Comparison of ENCODE assay signal across 34 cellular contexts in genomic region chr14:93917141-93917540, GRCh38. TPM values are rescaled to one million over a fixed set of nuclear protein-coding genes. Genes with fewer than 3 reads are reported as not detected.
"Had no signal": no experiment of that assay in that cellular context is flagged by ENCODE, and none has a peak within 500 bp of the region (broad histone marks: within the 10 kb centered on the region; RNA-seq: fewer than 3 reads in every experiment).

No MANE protein-coding gene starts in this region.

- H3K4me3 ChIP-seq: pancreas, psoas muscle, skin epidermis, suprapubic skin, testis, tibial artery, transverse colon, upper lobe of right lung, vagina had no signal

- DNase-seq: naive B cell; naive thymus-derived CD8-positive, alpha-beta T cell; nephron progenitor cell; nucleus accumbens; pancreas; right cardiac atrium; stimulated activated CD4-positive, alpha-beta T cell treated with anti-CD3 and anti-CD28 coated beads, Interleukin-15, amount 100 ng/mL, for 24 hours; stimulated activated CD4-positive, alpha-beta T cell treated with anti-CD3 and anti-CD28 coated beads, Interleukin-2, amount 100 ng/mL, for 24 hours; stimulated activated CD4-positive, alpha-beta T cell treated with anti-CD3 and anti-CD28 coated beads, Interleukin-2, amount 100 ng/mL, for 48 hours; stimulated activated CD4-positive, alpha-beta T cell treated with anti-CD3 and anti-CD28 coated beads, Interleukin-4, amount 100 ng/mL, for 24 hours; stimulated activated naive B cell treated with anti-CD40 and anti-IgM and Interleukin-4, amounts not matched to agents 10 μg/mL and 1 μg/mL and 100 μg/mL, for 72 hours; stimulated activated naive CD4-positive, alpha-beta T cell treated with Interleukin-2 at 50 U/mL for 16 hours; substantia nigra; testis; tibial artery; transverse colon; upper lobe of right lung had no signal

- H3K4me3 Mint-ChIP-seq: naive B cell; naive thymus-derived CD8-positive, alpha-beta T cell; natural killer cell treated with Interleukin-12 subunit alpha and Interleukin-12 subunit beta and Interleukin-15 and Interleukin-18, amount 100 ng/mL, for 72 hours; nephron progenitor cell; neural crest cell; stimulated activated effector memory CD8-positive, alpha-beta T cell treated with anti-CD3 and anti-CD28 coated beads, Interleukin-12 subunit alpha, Interleukin-12 subunit beta, amount 100 ng/mL, for 72 hours; stimulated activated naive B cell treated with anti-CD40 and anti-IgM and Interleukin-4, amounts not matched to agents 10 μg/mL and 1 μg/mL and 100 μg/mL, for 72 hours; stimulated activated naive CD8-positive, alpha-beta T cell treated with anti-CD3 and anti-CD28 coated beads, Interleukin-15, Interleukin-2, amounts not matched to agents 100 ng/mL and 50 ng/mL, for 24 hours; type B pancreatic cell had no signal

- H3K9me3 ChIP-seq: neutrophil, pancreas, psoas muscle, suprapubic skin, testis, transverse colon, upper lobe of right lung, vagina had no signal

- H3K9me3 Mint-ChIP-seq: stimulated activated effector memory CD8-positive, alpha-beta T cell treated with anti-CD3 and anti-CD28 coated beads, Interleukin-12 subunit alpha, Interleukin-12 subunit beta, amount 100 ng/mL, for 72 hours; type B pancreatic cell had no signal

- FAIRE-seq: pancreas, urothelium cell line had no signal

- H3K4me1 ChIP-seq: pancreas, psoas muscle, testis, tibial artery, transverse colon, upper lobe of right lung, vagina had no signal

- ATAC-seq: naive thymus-derived CD8-positive, alpha-beta T cell; natural killer cell treated with Interleukin-12 subunit alpha and Interleukin-12 subunit beta and Interleukin-15 and Interleukin-18, amount 100 ng/mL, for 72 hours; right cardiac atrium; sciatic nerve; stimulated activated effector memory CD8-positive, alpha-beta T cell treated with anti-CD3 and anti-CD28 coated beads, Interleukin-12 subunit alpha, Interleukin-12 subunit beta, amount 100 ng/mL, for 72 hours; stimulated activated naive B cell treated with anti-CD40 and anti-IgM and Interleukin-4, amounts not matched to agents 10 μg/mL and 1 μg/mL and 100 μg/mL, for 72 hours had no signal

- H3K27ac Mint-ChIP-seq: naive B cell; naive thymus-derived CD8-positive, alpha-beta T cell; natural killer cell treated with Interleukin-12 subunit alpha and Interleukin-12 subunit beta and Interleukin-15 and Interleukin-18, amount 100 ng/mL, for 72 hours; nephron progenitor cell; progenitor cell of endocrine pancreas; stimulated activated effector memory CD8-positive, alpha-beta T cell treated with anti-CD3 and anti-CD28 coated beads, Interleukin-12 subunit alpha, Interleukin-12 subunit beta, amount 100 ng/mL, for 72 hours; stimulated activated naive B cell treated with anti-CD40 and anti-IgM and Interleukin-4, amounts not matched to agents 10 μg/mL and 1 μg/mL and 100 μg/mL, for 72 hours; stimulated activated naive CD8-positive, alpha-beta T cell treated with anti-CD3 and anti-CD28 coated beads, Interleukin-15, Interleukin-2, amounts not matched to agents 100 ng/mL and 50 ng/mL, for 24 hours; type B pancreatic cell had no signal

- H3K27me3 ChIP-seq: neutrophil, pancreas, testis, transverse colon, upper lobe of right lung, vagina had no signal

- H3K36me3 Mint-ChIP-seq: stimulated activated effector memory CD8-positive, alpha-beta T cell treated with anti-CD3 and anti-CD28 coated beads, Interleukin-12 subunit alpha, Interleukin-12 subunit beta, amount 100 ng/mL, for 72 hours; stimulated activated naive B cell treated with anti-CD40 and anti-IgM and Interleukin-4, amounts not matched to agents 10 μg/mL and 1 μg/mL and 100 μg/mL, for 72 hours; type B pancreatic cell had no signal

- H3K27ac ChIP-seq: neutrophil, pancreas, psoas muscle, skin epidermis, suprapubic skin, testis, tibial artery, transverse colon, upper lobe of right lung, vagina had no signal

- H3K4me1 Mint-ChIP-seq: naive B cell; naive thymus-derived CD8-positive, alpha-beta T cell; nephron progenitor cell; neural crest cell; stimulated activated effector memory CD8-positive, alpha-beta T cell treated with anti-CD3 and anti-CD28 coated beads, Interleukin-12 subunit alpha, Interleukin-12 subunit beta, amount 100 ng/mL, for 72 hours; stimulated activated naive B cell treated with anti-CD40 and anti-IgM and Interleukin-4, amounts not matched to agents 10 μg/mL and 1 μg/mL and 100 μg/mL, for 72 hours had no signal

- H3K36me3 ChIP-seq: neutrophil, pancreas, suprapubic skin, tibial artery, transverse colon, upper lobe of right lung, vagina had no signal

RNA-seq across cellular contexts. Expression of gene FAM181A, which starts 10.0 kb away (rescaled TPM):
- total RNA-seq: myocyte; naive thymus-derived CD8-positive, alpha-beta T cell; natural killer cell treated with Interleukin-12 subunit alpha and Interleukin-12 subunit beta and Interleukin-15 and Interleukin-18, amount 100 ng/mL, for 72 hours; omental fat pad; osteocyte; pancreas; progenitor cell of endocrine pancreas; psoas muscle; renal cortical epithelial cell; right cardiac atrium; sciatic nerve; suprapubic skin; transverse colon; vagina had no signal
- polyA plus RNA-seq: naive thymus-derived CD8-positive, alpha-beta T cell; pancreas; right cardiac atrium had no signal

RNA-seq across cellular contexts. Expression of gene ASB2, which starts 59.2 kb away (rescaled TPM):
- total RNA-seq: progenitor cell of endocrine pancreas had no signal
